ENCODE assay signal across 1 cellular context in genomic region chr9:98974554-98974953, GRCh38.
TF ChIP-seq lines count a peak whose summit lies in the region.

No MANE protein-coding gene starts in this region.

TF ChIP-seq in IMR-90, 13 proteins besides CTCF, POLR2A, EP300 and RAD21:
- TF ChIP-seq MXI1 (IDR thresholded peaks at IDR 0.05; ENCODE audit: borderline replicate concordance, low read depth, low read length): no peak
- TF ChIP-seq, protein P1, sequence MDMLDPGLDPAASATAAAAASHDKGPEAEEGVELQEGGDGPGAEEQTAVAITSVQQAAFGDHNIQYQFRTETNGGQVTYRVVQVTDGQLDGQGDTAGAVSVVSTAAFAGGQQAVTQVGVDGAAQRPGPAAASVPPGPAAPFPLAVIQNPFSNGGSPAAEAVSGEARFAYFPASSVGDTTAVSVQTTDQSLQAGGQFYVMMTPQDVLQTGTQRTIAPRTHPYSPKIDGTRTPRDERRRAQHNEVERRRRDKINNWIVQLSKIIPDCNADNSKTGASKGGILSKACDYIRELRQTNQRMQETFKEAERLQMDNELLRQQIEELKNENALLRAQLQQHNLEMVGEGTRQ (IDR thresholded peaks at IDR 0.05; ENCODE audit: low read depth, low read length): no peak
- TF ChIP-seq NFE2L2 (IDR thresholded peaks at IDR 0.05; ENCODE audit: low read depth, low read length): no peak
- no peak for TF ChIP-seq CHD1 (IDR thresholded peaks at IDR 0.05; ENCODE audit: low read depth, low read length)
- no peak for TF ChIP-seq MAFK (IDR thresholded peaks at IDR 0.05; ENCODE audit: low read depth, low read length)
- no peak for TF ChIP-seq RFX5 (IDR thresholded peaks at IDR 0.05; ENCODE audit: low read depth, low read length)
- no peak for TF ChIP-seq BHLHE40 (IDR thresholded peaks at IDR 0.05; ENCODE audit: low read depth, low read length)
- TF ChIP-seq FOS (IDR thresholded peaks at IDR 0.05; ENCODE audit: low read depth, low read length): no peak
